In genomic region chr12:126545411-126545810, GRCh38 we compare ENCODE assay signal across 19 cellular contexts.
"Had no signal": no experiment of that assay in that cellular context is flagged by ENCODE, and none has a peak within 500 bp of the region (broad histone marks: within the 10 kb centered on the region; RNA-seq: fewer than 3 reads in every experiment).

No MANE protein-coding gene starts in this region.

- H3K4me3 ChIP-seq: body of pancreas, gastrocnemius medialis, heart left ventricle, thyroid gland had no signal

- H3K9me3 ChIP-seq: body of pancreas, gastrocnemius medialis, heart left ventricle, neutrophil, thyroid gland had no signal

- H3K79me2 ChIP-seq: parathyroid adenoma had no signal

- H2AFZ ChIP-seq: parathyroid adenoma had no signal

- H3K36me3 ChIP-seq: gastrocnemius medialis, heart left ventricle, neutrophil, thyroid gland had no signal

- H3K4me1 ChIP-seq: body of pancreas, gastrocnemius medialis, heart left ventricle, parathyroid adenoma, thyroid gland had no signal

- H3K27ac ChIP-seq: body of pancreas, gastrocnemius medialis, heart left ventricle, neutrophil, parathyroid adenoma, thyroid gland had no signal

- H3K9ac ChIP-seq: parathyroid adenoma had no signal

- DNase-seq: activated CD8-positive, alpha-beta memory T cell treated with anti-CD3 and anti-CD28 coated beads for 24 hours; activated CD8-positive, alpha-beta memory T cell treated with anti-CD3 and anti-CD28 coated beads, Interleukin-2, amount 50 U/mL, for 4 hours; activated naive CD4-positive, alpha-beta T cell treated with Interleukin-2 at 50 U/mL for 16 hours; activated naive CD8-positive, alpha-beta T cell treated with anti-CD3 and anti-CD28 coated beads for 36 hours; activated T-cell treated with anti-CD3 and anti-CD28 coated beads, Interleukin-2, amount 50 U/mL, for 24 hours; body of pancreas; effector CD4-positive, alpha-beta T cell; erythroblast; gastrocnemius medialis; heart left ventricle; left colon; right cardiac atrium; stimulated activated CD4-positive, alpha-beta T cell treated with anti-CD3 and anti-CD28 coated beads, Interleukin-4, amount 100 ng/mL, for 4 hours; stimulated activated naive CD8-positive, alpha-beta T cell treated with anti-CD3 and anti-CD28 coated beads, Interleukin-15, Interleukin-2, amounts not matched to agents 100 U/mL and 50 U/mL, for 24 hours; substantia nigra; T-helper 1 cell; thyroid gland had no signal

- H3K27me3 ChIP-seq: body of pancreas, gastrocnemius medialis, neutrophil, thyroid gland had no signal
